Comparison of ENCODE assay signal across 1 cellular context in the genomic region with DNA sequence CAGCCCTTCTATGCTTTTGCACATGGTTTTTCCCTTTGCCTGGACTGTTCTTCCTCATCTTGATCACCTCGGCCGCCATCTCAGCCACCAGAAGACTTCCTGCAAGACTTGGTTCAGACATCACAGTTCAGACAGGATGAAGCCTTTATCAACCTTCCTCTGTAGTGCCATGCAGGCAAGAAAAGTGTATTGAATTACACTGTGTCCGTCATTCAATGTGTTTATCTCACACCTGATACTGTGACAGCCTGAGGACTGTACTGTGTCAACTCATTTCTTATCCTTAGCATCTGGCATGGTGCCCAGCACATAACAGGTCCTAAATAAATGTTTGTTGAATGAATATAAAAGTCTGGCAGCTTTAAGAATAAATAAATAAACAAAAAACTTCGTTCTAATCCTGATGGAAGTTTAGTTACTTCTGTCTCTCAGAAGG.
TF ChIP-seq lines count a peak whose summit lies in the region.

No MANE protein-coding gene starts in this region.

TF ChIP-seq in K562, 482 proteins besides CTCF, POLR2A, EP300 and RAD21 (continued from another document):
- TF ChIP-seq, protein P1, sequence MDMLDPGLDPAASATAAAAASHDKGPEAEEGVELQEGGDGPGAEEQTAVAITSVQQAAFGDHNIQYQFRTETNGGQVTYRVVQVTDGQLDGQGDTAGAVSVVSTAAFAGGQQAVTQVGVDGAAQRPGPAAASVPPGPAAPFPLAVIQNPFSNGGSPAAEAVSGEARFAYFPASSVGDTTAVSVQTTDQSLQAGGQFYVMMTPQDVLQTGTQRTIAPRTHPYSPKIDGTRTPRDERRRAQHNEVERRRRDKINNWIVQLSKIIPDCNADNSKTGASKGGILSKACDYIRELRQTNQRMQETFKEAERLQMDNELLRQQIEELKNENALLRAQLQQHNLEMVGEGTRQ (CRISPR knock-in tag; IDR thresholded peaks at IDR 0.05) = no peak
- TF ChIP-seq ILK (tag; IDR thresholded peaks at IDR 0.05; ENCODE audit: borderline replicate concordance, low read depth) = no peak
- no peak for TF ChIP-seq TAF1 (IDR thresholded peaks at IDR 0.05; ENCODE audit: control insufficient read depth, extremely low read depth, insufficient read depth, low read length, severe bottlenecking)
- TF ChIP-seq, protein P2, sequence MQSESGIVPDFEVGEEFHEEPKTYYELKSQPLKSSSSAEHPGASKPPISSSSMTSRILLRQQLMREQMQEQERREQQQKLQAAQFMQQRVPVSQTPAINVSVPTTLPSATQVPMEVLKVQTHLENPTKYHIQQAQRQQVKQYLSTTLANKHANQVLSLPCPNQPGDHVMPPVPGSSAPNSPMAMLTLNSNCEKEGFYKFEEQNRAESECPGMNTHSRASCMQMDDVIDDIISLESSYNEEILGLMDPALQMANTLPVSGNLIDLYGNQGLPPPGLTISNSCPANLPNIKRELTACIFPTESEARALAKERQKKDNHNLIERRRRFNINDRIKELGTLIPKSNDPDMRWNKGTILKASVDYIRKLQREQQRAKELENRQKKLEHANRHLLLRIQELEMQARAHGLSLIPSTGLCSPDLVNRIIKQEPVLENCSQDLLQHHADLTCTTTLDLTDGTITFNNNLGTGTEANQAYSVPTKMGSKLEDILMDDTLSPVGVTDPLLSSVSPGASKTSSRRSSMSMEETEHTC (IDR thresholded peaks at IDR 0.05) = no peak
- no peak for TF ChIP-seq PHF8 (IDR thresholded peaks at IDR 0.05; ENCODE audit: borderline replicate concordance, low read length)
- TF ChIP-seq, protein P3, sequence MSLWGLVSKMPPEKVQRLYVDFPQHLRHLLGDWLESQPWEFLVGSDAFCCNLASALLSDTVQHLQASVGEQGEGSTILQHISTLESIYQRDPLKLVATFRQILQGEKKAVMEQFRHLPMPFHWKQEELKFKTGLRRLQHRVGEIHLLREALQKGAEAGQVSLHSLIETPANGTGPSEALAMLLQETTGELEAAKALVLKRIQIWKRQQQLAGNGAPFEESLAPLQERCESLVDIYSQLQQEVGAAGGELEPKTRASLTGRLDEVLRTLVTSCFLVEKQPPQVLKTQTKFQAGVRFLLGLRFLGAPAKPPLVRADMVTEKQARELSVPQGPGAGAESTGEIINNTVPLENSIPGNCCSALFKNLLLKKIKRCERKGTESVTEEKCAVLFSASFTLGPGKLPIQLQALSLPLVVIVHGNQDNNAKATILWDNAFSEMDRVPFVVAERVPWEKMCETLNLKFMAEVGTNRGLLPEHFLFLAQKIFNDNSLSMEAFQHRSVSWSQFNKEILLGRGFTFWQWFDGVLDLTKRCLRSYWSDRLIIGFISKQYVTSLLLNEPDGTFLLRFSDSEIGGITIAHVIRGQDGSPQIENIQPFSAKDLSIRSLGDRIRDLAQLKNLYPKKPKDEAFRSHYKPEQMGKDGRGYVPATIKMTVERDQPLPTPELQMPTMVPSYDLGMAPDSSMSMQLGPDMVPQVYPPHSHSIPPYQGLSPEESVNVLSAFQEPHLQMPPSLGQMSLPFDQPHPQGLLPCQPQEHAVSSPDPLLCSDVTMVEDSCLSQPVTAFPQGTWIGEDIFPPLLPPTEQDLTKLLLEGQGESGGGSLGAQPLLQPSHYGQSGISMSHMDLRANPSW (CRISPR knock-in tag; IDR thresholded peaks at IDR 0.05) = no peak
- peak; percentile 90 for TF ChIP-seq POLR2AphosphoS5 (IDR thresholded peaks at IDR 0.05; ENCODE audit: control insufficient read depth, insufficient read depth, low read depth, low read length)
- no peak for TF ChIP-seq SNRNP70 (optimal IDR thresholded peaks at IDR 0.05; ENCODE audit: low read depth, low read length)
- TF ChIP-seq CTBP1 (IDR thresholded peaks at IDR 0.05; ENCODE audit: borderline replicate concordance) = peak; percentile 70; the same call in 1 of the 2 replicates
- TF ChIP-seq CLOCK (CRISPR knock-in tag; IDR thresholded peaks at IDR 0.05; ENCODE audit: borderline replicate concordance) = no peak
- no peak for TF ChIP-seq GTF2E2 (tag; IDR thresholded peaks at IDR 0.05)
- no peak for TF ChIP-seq ELF2 (CRISPR knock-in tag; IDR thresholded peaks at IDR 0.05)
- TF ChIP-seq, protein P4, sequence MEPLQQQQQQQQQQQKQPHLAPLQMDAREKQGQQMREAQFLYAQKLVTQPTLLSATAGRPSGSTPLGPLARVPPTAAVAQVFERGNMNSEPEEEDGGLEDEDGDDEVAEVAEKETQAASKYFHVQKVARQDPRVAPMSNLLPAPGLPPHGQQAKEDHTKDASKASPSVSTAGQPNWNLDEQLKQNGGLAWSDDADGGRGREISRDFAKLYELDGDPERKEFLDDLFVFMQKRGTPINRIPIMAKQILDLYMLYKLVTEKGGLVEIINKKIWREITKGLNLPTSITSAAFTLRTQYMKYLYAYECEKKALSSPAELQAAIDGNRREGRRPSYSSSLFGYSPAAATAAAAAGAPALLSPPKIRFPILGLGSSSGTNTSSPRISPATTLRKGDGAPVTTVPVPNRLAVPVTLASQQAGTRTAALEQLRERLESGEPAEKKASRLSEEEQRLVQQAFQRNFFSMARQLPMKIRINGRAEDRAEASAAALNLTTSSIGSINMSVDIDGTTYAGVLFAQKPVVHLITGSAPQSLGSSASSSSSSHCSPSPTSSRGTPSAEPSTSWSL (CRISPR knock-in tag; IDR thresholded peaks at IDR 0.05; ENCODE audit: borderline replicate concordance) = no peak
TF ChIP-seq in K562: peak in this region for 59.
